ENCODE assay signal across 11 cellular contexts in genomic region chr5:137605377-137605776, GRCh38.
DNase-seq lines count a peak whose midpoint lies in the region; ATAC-seq and TF ChIP-seq lines count a peak whose summit lies in the region.
"Had no signal": no experiment of that assay in that cellular context is flagged by ENCODE, and none has a peak within 500 bp of the region (broad histone marks: within the 10 kb centered on the region; RNA-seq: fewer than 3 reads in every experiment).

No MANE protein-coding gene starts in this region.

- DNase-seq in Kasumi-1 (lab: John Stamatoyannopoulos, UW): peak; percentile 10 to 18
- no peak for DNase-seq in PC-9
- peak in 1 of 2 donors; percentile 51 for DNase-seq in foreskin fibroblast
- no peak for DNase-seq in sigmoid colon
- DNase-seq in KBM-7: no peak
- no peak for DNase-seq in stimulated activated CD4-positive, alpha-beta T cell treated with anti-CD3 and anti-CD28 coated beads, Interleukin-4, amount 100 ng/mL, for 4 hours
- DNase-seq: body of pancreas; psoas muscle; stimulated activated CD8-positive, alpha-beta memory T cell treated with anti-CD3 and anti-CD28 coated beads, Interleukin-4, amount 100 ng/mL, for 48 hours had no signal

- BruUV-seq in PC-9 (replicated peaks; lab: Mats Ljungman, UMichigan): no TSS peak

- H3K27me3 ChIP-seq in PC-9 (ENCODE audit: insufficient read depth, low read depth) (peaks cover 49% of the 10 kb centered on the region), sigmoid colon (no peaks in the 10 kb centered on the region)
- H3K27me3 ChIP-seq: body of pancreas had no signal

- H3K9me2 ChIP-seq in PC-9 (ENCODE audit: insufficient read depth): no peaks in the 10 kb centered on the region

- WGBS in sigmoid colon, 2 donors: 25 to 38% methylated on average over 4 of the region's 4 CpGs

- H3K36me3 ChIP-seq in PC-9 (ENCODE audit: low read depth): no peaks in the 10 kb centered on the region
- no peaks in the 10 kb centered on the region for H3K36me3 ChIP-seq in sigmoid colon

- H3K4me3 ChIP-seq in PC-9 (no peak overlapping the region), foreskin fibroblast (ENCODE audit: low read depth in 1 of 2, low read length in 2 of 2) (no peak overlapping the region), sigmoid colon (no peak overlapping the region)
- H3K4me3 ChIP-seq: body of pancreas, psoas muscle had no signal

- POLR2A ChIA-PET in PC-9 (lab: Charles Lee; ENCODE audit: unreplicated experiment): no interaction called here

- H4K20me1 ChIP-seq in PC-9 (ENCODE audit: insufficient read depth): peaks cover 3% of the 10 kb centered on the region; the same call in 1 of the 2 replicates

- no peak for TF ChIP-seq EP300 in sigmoid colon (IDR thresholded peaks at IDR 0.05)

- H3K79me2 ChIP-seq in PC-9 (ENCODE audit: low read depth): no peaks in the 10 kb centered on the region

- intact Hi-C loops in PC-9 (cut with micrococcal nuclease; ENCODE audit: unreplicated experiment): loop anchor here (5.0 kb wide), 1 partner anchor 288 kb away; no protein-coding TSS in a partner anchor
- intact Hi-C loops in sigmoid colon (cut with DNase I): no loop called here

- H3F3A ChIP-seq in PC-9 (ENCODE audit: insufficient read depth, low read depth): no peaks in the 10 kb centered on the region

- TF ChIP-seq POLR2A in GM18505 (IDR thresholded peaks at IDR 0.05; ENCODE audit: borderline replicate concordance, extremely low read depth, insufficient read depth, insufficient read length) (no peak), sigmoid colon (IDR thresholded peaks at IDR 0.05) (no peak)

- no peak overlapping the region for H3K4me2 ChIP-seq in PC-9

- H3K27ac ChIP-seq in C4-2B (no peak overlapping the region), PC-9 (no peak overlapping the region), sigmoid colon (no peak overlapping the region)
- H3K27ac ChIP-seq: body of pancreas, psoas muscle had no signal

- H3K4me1 ChIP-seq in PC-9 (replicated peaks; ENCODE audit: insufficient read depth) (no peaks in the 10 kb centered on the region), sigmoid colon (no peaks in the 10 kb centered on the region)
- H3K4me1 ChIP-seq: body of pancreas, psoas muscle had no signal

- CTCF ChIA-PET in PC-9 (lab: Charles Lee): interaction anchor here (0.6 kb wide), 1 partner anchor 285 kb away, joined by 13 read pairs; no protein-coding TSS in a partner anchor

- in situ Hi-C loops in KBM-7 (cut with MboI; ENCODE audit: low pct_unique_long_range_greater_than_20kb, low sequenced_read_pairs): no loop called here

- peak; percentile 24 for TF ChIP-seq CTCF in C4-2B (conservative IDR thresholded peaks at IDR 0.05)
- TF ChIP-seq CTCF in PC-9 (conservative IDR thresholded peaks at IDR 0.05): peak; percentile 38
- TF ChIP-seq CTCF in foreskin fibroblast (IDR thresholded peaks at IDR 0.05; ENCODE audit: low read depth, low read length): peak; percentile 21
- TF ChIP-seq CTCF in sigmoid colon (IDR thresholded peaks at IDR 0.05): no peak

- H3K9me3 ChIP-seq in PC-9 (ENCODE audit: insufficient read depth, low read depth): no peaks in the 10 kb centered on the region
- no peaks in the 10 kb centered on the region for H3K9me3 ChIP-seq in sigmoid colon
- H3K9me3 ChIP-seq: body of pancreas, psoas muscle had no signal

- no peak for ATAC-seq in GM18505 (IDR thresholded peaks at IDR 0.05; ENCODE audit: unreplicated experiment)
- ATAC-seq: psoas muscle had no signal

- no peak overlapping the region for H2AFZ ChIP-seq in PC-9

Comparison
In these comparisons a context has a peak if more than half of its experiments do, and no peak if none do; other contexts are left out.
1. CTCF ChIP-seq: peak in C4-2B (single experiment), PC-9 (single experiment) and foreskin fibroblast (single experiment); none in sigmoid colon (0 of 4).
2. DNase-seq: peak in Kasumi-1 (2 of 2); none in PC-9 (0 of 2), sigmoid colon (single experiment), KBM-7 (single experiment) and stimulated activated CD4-positive, alpha-beta T cell treated with anti-CD3 and anti-CD28 coated beads, Interleukin-4, amount 100 ng/mL, for 4 hours (0 of 2).